22 cellular contexts compared by ENCODE assay signal in the genomic region with DNA sequence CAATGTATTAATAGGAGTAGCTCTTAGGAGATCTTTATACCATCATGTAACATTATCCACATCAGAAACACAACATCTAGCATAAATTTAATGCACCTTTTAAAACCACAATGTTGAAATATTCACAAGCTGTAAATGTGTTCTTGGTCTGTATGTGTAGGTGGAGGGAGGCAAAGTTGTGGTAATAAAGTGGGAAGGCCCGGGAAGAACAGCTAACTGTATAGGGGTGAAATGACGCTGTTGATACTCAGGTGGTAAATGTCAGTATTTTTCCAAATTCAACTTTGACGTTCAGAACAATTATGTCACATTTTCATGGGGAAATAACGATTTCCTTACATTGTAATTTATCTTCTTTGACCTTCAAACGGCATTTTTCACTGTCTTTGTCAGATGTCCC.
"Had no signal": no experiment of that assay in that cellular context is flagged by ENCODE, and none has a peak within 500 bp of the region (broad histone marks: within the 10 kb centered on the region; RNA-seq: fewer than 3 reads in every experiment).

No MANE protein-coding gene starts in this region.

- H3K4me1 ChIP-seq: gastroesophageal sphincter, prostate gland, thyroid gland had no signal

- H3K27ac ChIP-seq: coronary artery, gastroesophageal sphincter, prostate gland, SK-N-MC, thyroid gland, VCaP had no signal

- H3K27ac Mint-ChIP-seq: activated CD8-positive, alpha-beta memory T cell treated with anti-CD3 and anti-CD28 coated beads, Interleukin-2, amount 10 ng/mL, durations not matched to agents 7 days and 5 days; activated naive CD8-positive, alpha-beta T cell treated with anti-CD3 and anti-CD28 coated beads, Interleukin-2, amount 10 ng/mL, durations not matched to agents 7 days and 5 days; endodermal cell; natural killer cell had no signal

- ATAC-seq: activated CD8-positive, alpha-beta memory T cell treated with anti-CD3 and anti-CD28 coated beads, Interleukin-2, amount 10 ng/mL, durations not matched to agents 7 days and 5 days; gastroesophageal sphincter; left ventricle myocardium superior had no signal

- H3K9me3 Mint-ChIP-seq: activated naive CD8-positive, alpha-beta T cell treated with anti-CD3 and anti-CD28 coated beads, Interleukin-2, amount 10 ng/mL, durations not matched to agents 7 days and 5 days; endodermal cell; natural killer cell had no signal

- H3K36me3 Mint-ChIP-seq: activated CD8-positive, alpha-beta memory T cell treated with anti-CD3 and anti-CD28 coated beads, Interleukin-2, amount 10 ng/mL, durations not matched to agents 7 days and 5 days; activated naive CD8-positive, alpha-beta T cell treated with anti-CD3 and anti-CD28 coated beads, Interleukin-2, amount 10 ng/mL, durations not matched to agents 7 days and 5 days; natural killer cell had no signal

- H3K4me3 Mint-ChIP-seq: activated CD8-positive, alpha-beta memory T cell treated with anti-CD3 and anti-CD28 coated beads, Interleukin-2, amount 10 ng/mL, durations not matched to agents 7 days and 5 days; activated naive CD8-positive, alpha-beta T cell treated with anti-CD3 and anti-CD28 coated beads, Interleukin-2, amount 10 ng/mL, durations not matched to agents 7 days and 5 days; endodermal cell; natural killer cell had no signal

- H3K36me3 ChIP-seq: gastroesophageal sphincter, prostate gland, thyroid gland had no signal

- H3K4me3 ChIP-seq: coronary artery, gastroesophageal sphincter, prostate gland, SK-N-MC, thyroid gland had no signal

- DNase-seq: activated CD4-positive, alpha-beta T cell treated with anti-CD3 and anti-CD28 coated beads, Interleukin-2, amount 50 U/mL, for 4 hours; activated CD8-positive, alpha-beta memory T cell treated with anti-CD3 and anti-CD28 coated beads, Interleukin-2, amount 10 ng/mL, durations not matched to agents 7 days and 5 days; activated gamma-delta T cell treated with Interleukin-2 at 50 U/mL for 16 hours; activated naive CD8-positive, alpha-beta T cell treated with anti-CD3 and anti-CD28 coated beads, Interleukin-2, amount 10 ng/mL, durations not matched to agents 7 days and 5 days; amygdala; cerebellar nuclear complex; endodermal cell; head of caudate nucleus; left ventricle myocardium superior; midbrain; natural killer cell; stimulated activated CD4-positive, alpha-beta T cell treated with anti-CD3 and anti-CD28 coated beads, Interleukin-2, amount 100 ng/mL, for 48 hours; stimulated activated CD8-positive, alpha-beta memory T cell treated with anti-CD3 and anti-CD28 coated beads, Interleukin-4, amount 100 ng/mL, for 48 hours; stimulated activated naive CD4-positive, alpha-beta T cell; substantia nigra; SW 1271 had no signal

- H3K4me1 Mint-ChIP-seq: endodermal cell had no signal

- H3K9me3 ChIP-seq: gastroesophageal sphincter, prostate gland, thyroid gland had no signal

- H3K27me3 ChIP-seq: gastroesophageal sphincter, thyroid gland had no signal
